Comparison of ENCODE assay signal across 9 cellular contexts in genomic region chr14:36647827-36648753, GRCh38.
DNase-seq lines count a peak whose midpoint lies in the region; ATAC-seq and TF ChIP-seq lines count a peak whose summit lies in the region.
"Had no signal": no experiment of that assay in that cellular context is flagged by ENCODE, and none has a peak within 500 bp of the region (broad histone marks: within the 10 kb centered on the region; RNA-seq: fewer than 3 reads in every experiment).

No MANE protein-coding gene starts in this region.

- H3K27ac ChIP-seq in duodenal mucosa (ENCODE audit: low read depth, low read length): no peak overlapping the region
- H3K27ac ChIP-seq in muscle layer of duodenum (ENCODE audit: low read length): no peak overlapping the region
- H3K27ac ChIP-seq: Peyer's patch had no signal

- H3K4me1 ChIP-seq in duodenal mucosa (ENCODE audit: control insufficient read depth in 1 of 2, insufficient read depth in 2 of 2, low read length in 2 of 2) (peaks cover 4 to 11% of the 10 kb centered on the region in 2 donors), muscle layer of duodenum (ENCODE audit: control insufficient read depth in 1 of 2, insufficient read depth in 2 of 2, low read length in 2 of 2) (peaks cover 4 to 21% of the 10 kb centered on the region in 2 donors)

- in situ Hi-C loops in GM13977 (cut with MboI; ENCODE audit: low pct_unique_long_range_greater_than_20kb, low sequenced_read_pairs, unreplicated experiment): no loop called here

- H3K36me3 ChIP-seq in duodenal mucosa (ENCODE audit: control insufficient read depth in 1 of 2, insufficient read depth in 2 of 2, low read length in 2 of 2) (no peaks in the 10 kb centered on the region), muscle layer of duodenum (ENCODE audit: control insufficient read depth in 1 of 2, insufficient read depth in 2 of 2, low read length in 2 of 2) (no peaks in the 10 kb centered on the region)
- H3K36me3 ChIP-seq: Peyer's patch had no signal

- H3K4me3 ChIP-seq in duodenal mucosa (ENCODE audit: low read depth in 1 of 2, low read length in 2 of 2) (peak overlapping the region; percentile 57 to 62), muscle layer of duodenum (ENCODE audit: low read depth in 1 of 2, low read length in 2 of 2) (peak overlapping the region; percentile 26 to 65)

- H3K9ac ChIP-seq in duodenal mucosa (ENCODE audit: low read depth in 1 of 2, low read length in 2 of 2): no peak overlapping the region

- H3K9me3 ChIP-seq in duodenal mucosa (ENCODE audit: control insufficient read depth in 1 of 2, low read length in 2 of 2): no peaks in the 10 kb centered on the region
- no peaks in the 10 kb centered on the region for H3K9me3 ChIP-seq in muscle layer of duodenum (ENCODE audit: control insufficient read depth in 1 of 2, low read length in 2 of 2)
- H3K9me3 ChIP-seq: Peyer's patch had no signal

- peak; percentile 8 for TF ChIP-seq CTCF in GM13977 (IDR thresholded peaks at IDR 0.05; ENCODE audit: extremely low read depth, insufficient read depth, missing control alignments)

- POLR2A ChIA-PET in HEK293T (lab: Yijun Ruan, JAX): interaction anchor here (2.9 kb wide), 1 partner anchor 14 kb away, joined by 17 read pairs; the partner anchor contains the start of gene PAX9

- peaks cover 73 to 81% of the 10 kb centered on the region in 2 donors for H3K27me3 ChIP-seq in duodenal mucosa (ENCODE audit: control insufficient read depth in 1 of 2, insufficient read depth in 2 of 2, low read length in 2 of 2)
- H3K27me3 ChIP-seq in muscle layer of duodenum (ENCODE audit: low read depth, low read length): peaks cover 67% of the 10 kb centered on the region

- DNase-seq in GM13977 (ENCODE audit: low spot score): peak; percentile 26
- peak; percentile 62 for DNase-seq in NCI-H2196 treated with DMSO at 0.1 percent for 48 hours (lab: John Stamatoyannopoulos, UW; ENCODE audit: unreplicated experiment)
- no peak for DNase-seq in HEK293T (ENCODE audit: extremely low spot score)
- no peak for DNase-seq in activated CD4-positive, alpha-beta T cell treated with anti-CD3 and anti-CD28 coated beads for 1 hour

- CTCF ChIA-PET in HEK293T (lab: Yijun Ruan, JAX): interaction anchor here (0.6 to 3.1 kb wide), 12 partner anchors 11 to 502 kb away, joined by 3 to 20 read pairs (median 4); no protein-coding TSS in a partner anchor

- ATAC-seq in GM21717 (IDR thresholded peaks at IDR 0.05; ENCODE audit: unreplicated experiment) (no peak), GM21390 (IDR thresholded peaks at IDR 0.05; ENCODE audit: unreplicated experiment) (no peak)

TF ChIP-seq in HEK293T, 16 proteins besides CTCF, POLR2A, EP300 and RAD21:
- no peak for TF ChIP-seq ZNF384 (IDR thresholded peaks at IDR 0.05)
- TF ChIP-seq PKNOX1 (IDR thresholded peaks at IDR 0.05): no peak
- no peak for TF ChIP-seq ARNT (IDR thresholded peaks at IDR 0.05)
- no peak for TF ChIP-seq ELF4 (IDR thresholded peaks at IDR 0.05)
- no peak for TF ChIP-seq HDGF (IDR thresholded peaks at IDR 0.05; ENCODE audit: borderline replicate concordance)

Comparison
In these comparisons a context has a peak if more than half of its experiments do, and no peak if none do; other contexts are left out.
1. DNase-seq: peak in GM13977 (single experiment) and NCI-H2196 treated with DMSO at 0.1 percent for 48 hours (single experiment); none in HEK293T (single experiment) and activated CD4-positive, alpha-beta T cell treated with anti-CD3 and anti-CD28 coated beads for 1 hour (single experiment).